16 cellular contexts compared by ENCODE assay signal in the genomic region with DNA sequence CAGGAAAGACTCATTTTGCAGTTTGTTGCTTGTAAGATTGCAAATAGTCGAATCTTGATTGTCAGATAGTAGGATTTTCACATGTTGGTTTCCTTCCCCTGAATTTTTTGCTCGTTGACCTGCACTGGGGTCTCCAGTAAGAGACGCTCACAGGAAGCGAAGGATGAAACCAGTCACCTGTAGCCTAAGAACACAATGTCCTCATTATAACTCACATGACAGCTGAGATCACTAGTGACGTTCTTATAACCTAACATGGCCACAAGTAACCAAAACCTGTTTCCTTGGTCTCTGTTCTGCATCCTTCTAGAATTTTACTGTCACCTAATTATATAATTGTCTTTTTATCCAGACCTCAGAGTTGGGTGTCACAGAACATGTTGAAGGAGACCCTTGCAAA.
"Had no signal": no experiment of that assay in that cellular context is flagged by ENCODE, and none has a peak within 500 bp of the region (broad histone marks: within the 10 kb centered on the region; RNA-seq: fewer than 3 reads in every experiment).

No MANE protein-coding gene starts in this region.

- H3K9me3 ChIP-seq: esophagus squamous epithelium, spleen, upper lobe of left lung had no signal

- H3K27me3 ChIP-seq: esophagus squamous epithelium, foreskin keratinocyte, neural progenitor cell, spleen, upper lobe of left lung had no signal

- H3K4me3 ChIP-seq: esophagus squamous epithelium, neural progenitor cell, spleen, upper lobe of left lung had no signal

- H3K4me1 ChIP-seq: neural progenitor cell had no signal

- H3K36me3 ChIP-seq: neural progenitor cell had no signal

- ATAC-seq: foreskin keratinocyte; left lobe of liver; stimulated activated memory B cell treated with anti-CD40 and anti-IgM and Interleukin-4, amounts not matched to agents 10 μg/mL and 1 μg/mL and 100 μg/mL, for 72 hours had no signal

- DNase-seq: activated CD4-positive, alpha-beta T cell treated with anti-CD3 and anti-CD28 coated beads, Interleukin-2, amount 50 U/mL, for 48 hours; activated CD4-positive, CD25-positive, alpha-beta regulatory T cell treated with anti-CD3 and anti-CD28 coated beads, Interleukin-2, amount 50 U/mL, for 72 hours; activated gamma-delta T cell treated with Interleukin-2 at 50 U/mL for 16 hours; activated naive CD8-positive, alpha-beta T cell treated with anti-CD3 and anti-CD28 coated beads for 36 hours; activated T-cell treated with anti-CD3 and anti-CD28 coated beads, Interleukin-2, amount 50 U/mL, for 48 hours; esophagus squamous epithelium; head of caudate nucleus; spleen; stimulated activated CD4-positive, alpha-beta T cell treated with anti-CD3 and anti-CD28 coated beads, Interleukin-1b, Interleukin-23, amount 100 ng/mL, for 48 hours; upper lobe of left lung had no signal

- H2AFZ ChIP-seq: neural progenitor cell had no signal

- H3K27ac ChIP-seq: esophagus squamous epithelium, foreskin keratinocyte, neural progenitor cell, spleen, upper lobe of left lung had no signal

- H3K9me3 Mint-ChIP-seq: memory B cell, neural progenitor cell had no signal

- FAIRE-seq: islet of Langerhans had no signal

- H3K9ac ChIP-seq: neural progenitor cell had no signal

- H3K4me3 Mint-ChIP-seq: memory B cell; neural progenitor cell; stimulated activated memory B cell treated with anti-CD40 and anti-IgM and Interleukin-4, amounts not matched to agents 10 μg/mL and 1 μg/mL and 100 μg/mL, for 72 hours had no signal

- H3K27me3 Mint-ChIP-seq: activated naive CD8-positive, alpha-beta T cell treated with anti-CD3 and anti-CD28 coated beads for 36 hours; memory B cell; stimulated activated memory B cell treated with anti-CD40 and anti-IgM and Interleukin-4, amounts not matched to agents 10 μg/mL and 1 μg/mL and 100 μg/mL, for 72 hours had no signal

- H3K27ac Mint-ChIP-seq: memory B cell; neural progenitor cell; stimulated activated memory B cell treated with anti-CD40 and anti-IgM and Interleukin-4, amounts not matched to agents 10 μg/mL and 1 μg/mL and 100 μg/mL, for 72 hours had no signal

- H3K4me2 ChIP-seq: neural progenitor cell had no signal
